31 cellular contexts compared by ENCODE assay signal in the genomic region with DNA sequence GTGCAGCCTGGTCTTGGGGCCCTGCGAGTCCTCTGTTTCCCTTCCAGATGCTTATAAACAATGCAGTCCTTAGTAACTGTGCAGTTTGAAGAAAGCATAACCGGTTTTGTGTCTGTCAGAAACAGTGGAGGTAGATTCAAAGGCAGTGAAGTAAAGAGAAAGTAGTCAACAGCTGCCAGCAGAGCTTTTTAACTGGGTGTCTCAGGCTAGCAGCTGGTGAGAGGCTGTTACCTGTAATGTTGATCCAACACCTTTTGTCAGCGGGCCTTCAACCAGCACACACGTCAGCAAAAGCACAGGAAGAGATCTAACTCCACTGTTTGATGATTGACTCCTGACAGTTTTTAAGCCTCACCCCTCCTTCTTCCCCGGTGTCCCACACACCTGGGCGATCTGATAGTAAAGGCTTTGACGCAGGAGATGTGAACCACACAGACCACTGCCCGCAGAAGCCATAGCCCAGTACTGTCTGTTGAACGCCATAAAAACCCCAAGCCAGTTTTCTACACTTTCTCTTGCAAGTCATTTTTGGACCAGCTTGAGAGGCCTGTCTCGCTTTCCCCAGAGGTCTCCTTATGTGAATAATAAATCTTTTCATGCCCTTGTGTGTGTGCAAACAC.
DNase-seq lines count a peak whose midpoint lies in the region; TF ChIP-seq lines count a peak whose summit lies in the region.
"Had no signal": no experiment of that assay in that cellular context is flagged by ENCODE, and none has a peak within 500 bp of the region (broad histone marks: within the 10 kb centered on the region; RNA-seq: fewer than 3 reads in every experiment).

No MANE protein-coding gene starts in this region.

- H2AFZ ChIP-seq in Loucy (ENCODE audit: low read length) = no peak overlapping the region
- H2AFZ ChIP-seq: GM23248 had no signal

- in situ Hi-C loops in ACHN (cut with HindIII; ENCODE audit: low pct_ligation_motif_present, low pct_unique_long_range_greater_than_20kb, low sequenced_read_pairs) = no loop called here

- no peaks in the 10 kb centered on the region for H3K79me2 ChIP-seq in Loucy (ENCODE audit: insufficient read depth, low read length)
- no peaks in the 10 kb centered on the region for H3K79me2 ChIP-seq in mesendoderm (ENCODE audit: control insufficient read depth, insufficient read depth, low read length)

- no peaks in the 10 kb centered on the region for H3K79me1 ChIP-seq in mesendoderm (ENCODE audit: low read length)

- no peaks in the 10 kb centered on the region for H3K9me3 Mint-ChIP-seq in activated CD4-positive, alpha-beta T cell treated with anti-CD3 and anti-CD28 coated beads, Interleukin-2, amount 10 ng/mL, durations not matched to agents 7 days and 5 days
- H3K9me3 Mint-ChIP-seq: activated CD4-positive, alpha-beta memory T cell treated with anti-CD3 and anti-CD28 coated beads, Interleukin-2, amount 10 ng/mL, durations not matched to agents 7 days and 5 days; dendritic cell treated with granulocyte-macrophage colony-stimulating factor and Interleukin-4, amounts not matched to agents 40 ng/mL and 50 ng/mL, for 4 days; HFFc6; natural killer cell treated with Interleukin-12 subunit alpha and Interleukin-12 subunit beta and Interleukin-15 and Interleukin-18, amount 100 ng/mL, for 72 hours; stimulated activated memory B cell treated with anti-CD40 and anti-IgM and Interleukin-4, amounts not matched to agents 10 μg/mL and 1 μg/mL and 100 μg/mL, for 72 hours had no signal

- no peak overlapping the region for H2BK5ac ChIP-seq in mesendoderm (ENCODE audit: low read length)

- CTCF ChIA-PET in activated CD4-positive, alpha-beta T cell treated with anti-CD3 and anti-CD28 coated beads, Interleukin-2, amount 10 ng/mL, durations not matched to agents 7 days and 5 days (lab: Charles Lee) = no interaction called here

- peaks cover 6% of the 10 kb centered on the region for H3K4me1 Mint-ChIP-seq in activated CD4-positive, alpha-beta T cell treated with anti-CD3 and anti-CD28 coated beads, Interleukin-2, amount 10 ng/mL, durations not matched to agents 7 days and 5 days
- H3K4me1 Mint-ChIP-seq: activated CD4-positive, alpha-beta memory T cell treated with anti-CD3 and anti-CD28 coated beads, Interleukin-2, amount 10 ng/mL, durations not matched to agents 7 days and 5 days; stimulated activated memory B cell treated with anti-CD40 and anti-IgM and Interleukin-4, amounts not matched to agents 10 μg/mL and 1 μg/mL and 100 μg/mL, for 72 hours had no signal

- no peak overlapping the region for H2BK15ac ChIP-seq in mesendoderm (replicated peaks; ENCODE audit: low read depth)

- no peaks in the 10 kb centered on the region for H3K9me3 ChIP-seq in Loucy (ENCODE audit: insufficient read depth, low read depth, low read length)
- H3K9me3 ChIP-seq: Caco-2, left ventricle myocardium inferior, vagina had no signal

- H3K4me3 Mint-ChIP-seq in activated CD4-positive, alpha-beta T cell treated with anti-CD3 and anti-CD28 coated beads, Interleukin-2, amount 10 ng/mL, durations not matched to agents 7 days and 5 days = no peak overlapping the region
- H3K4me3 Mint-ChIP-seq: activated CD4-positive, alpha-beta memory T cell treated with anti-CD3 and anti-CD28 coated beads, Interleukin-2, amount 10 ng/mL, durations not matched to agents 7 days and 5 days; dendritic cell treated with granulocyte-macrophage colony-stimulating factor and Interleukin-4, amounts not matched to agents 40 ng/mL and 50 ng/mL, for 4 days; HFFc6; natural killer cell treated with Interleukin-12 subunit alpha and Interleukin-12 subunit beta and Interleukin-15 and Interleukin-18, amount 100 ng/mL, for 72 hours; stimulated activated memory B cell treated with anti-CD40 and anti-IgM and Interleukin-4, amounts not matched to agents 10 μg/mL and 1 μg/mL and 100 μg/mL, for 72 hours; WTC11 had no signal

- no peaks in the 10 kb centered on the region for H3K36me3 ChIP-seq in Loucy (ENCODE audit: insufficient read depth, low read length)
- no peaks in the 10 kb centered on the region for H3K36me3 ChIP-seq in mesendoderm (ENCODE audit: control insufficient read depth, insufficient read depth, low read length)
- H3K36me3 ChIP-seq: BLaER1, cardiac muscle cell, left ventricle myocardium inferior, vagina had no signal

- H3K27ac ChIP-seq in VCaP (peak overlapping the region; percentile 0; the same call in 1 of the 2 replicates), mesendoderm (ENCODE audit: low read depth, low read length) (no peak overlapping the region)
- H3K27ac ChIP-seq: BLaER1, cardiac muscle cell, GM23248, left ventricle myocardium inferior, SK-N-MC, vagina had no signal

- H3K4me2 ChIP-seq in Loucy (ENCODE audit: low read depth, low read length, poor library complexity, severe bottlenecking) (peak overlapping the region; percentile 65), mesendoderm (ENCODE audit: low read length) (no peak overlapping the region)
- H3K4me2 ChIP-seq: BLaER1, smooth muscle cell had no signal

- H3K27me3 ChIP-seq in Loucy (ENCODE audit: insufficient read depth, low read length, poor library complexity, severe bottlenecking) = no peaks in the 10 kb centered on the region
- H3K27me3 ChIP-seq in mesendoderm (ENCODE audit: insufficient read depth, low read length, poor library complexity) = no peaks in the 10 kb centered on the region
- H3K27me3 ChIP-seq: BLaER1, cardiac muscle cell, vagina had no signal

- H3K27me3 Mint-ChIP-seq in activated CD4-positive, alpha-beta T cell treated with anti-CD3 and anti-CD28 coated beads, Interleukin-2, amount 10 ng/mL, durations not matched to agents 7 days and 5 days = peaks cover 1% of the 10 kb centered on the region
- H3K27me3 Mint-ChIP-seq: dendritic cell treated with granulocyte-macrophage colony-stimulating factor and Interleukin-4, amounts not matched to agents 40 ng/mL and 50 ng/mL, for 4 days; stimulated activated memory B cell treated with anti-CD40 and anti-IgM and Interleukin-4, amounts not matched to agents 10 μg/mL and 1 μg/mL and 100 μg/mL, for 72 hours had no signal

- no peak overlapping the region for H3K27ac Mint-ChIP-seq in activated CD4-positive, alpha-beta T cell treated with anti-CD3 and anti-CD28 coated beads, Interleukin-2, amount 10 ng/mL, durations not matched to agents 7 days and 5 days
- H3K27ac Mint-ChIP-seq: activated CD4-positive, alpha-beta memory T cell treated with anti-CD3 and anti-CD28 coated beads, Interleukin-2, amount 10 ng/mL, durations not matched to agents 7 days and 5 days; dendritic cell treated with granulocyte-macrophage colony-stimulating factor and Interleukin-4, amounts not matched to agents 40 ng/mL and 50 ng/mL, for 4 days; HFFc6; natural killer cell treated with Interleukin-12 subunit alpha and Interleukin-12 subunit beta and Interleukin-15 and Interleukin-18, amount 100 ng/mL, for 72 hours; stimulated activated memory B cell treated with anti-CD40 and anti-IgM and Interleukin-4, amounts not matched to agents 10 μg/mL and 1 μg/mL and 100 μg/mL, for 72 hours; WTC11 had no signal

- H2BK120ac ChIP-seq in mesendoderm (ENCODE audit: low read depth, low read length) = no peak overlapping the region

- POLR2A ChIA-PET in activated CD4-positive, alpha-beta T cell treated with anti-CD3 and anti-CD28 coated beads, Interleukin-2, amount 10 ng/mL, durations not matched to agents 7 days and 5 days (lab: Charles Lee) = no interaction called here

- no peak overlapping the region for H2AK5ac ChIP-seq in mesendoderm (ENCODE audit: low read length)

- intact Hi-C loops in posterior vena cava (cut with DNase I) = no loop called here

- no peak overlapping the region for H4K8ac ChIP-seq in mesendoderm (ENCODE audit: low read depth, low read length)

- no peak overlapping the region for H3K4ac ChIP-seq in mesendoderm (ENCODE audit: low read depth, low read length)

- 0 out of 2 replicates have a peak, but pooled peaks cover 3% of the 10 kb centered on the region for H3F3A ChIP-seq in Loucy (ENCODE audit: low read depth)

- H4K20me1 ChIP-seq in Loucy (ENCODE audit: insufficient read depth, low read length, poor library complexity, severe bottlenecking) = no peaks in the 10 kb centered on the region
- H4K20me1 ChIP-seq: BLaER1 had no signal

- peak overlapping the region; percentile 57 for H3K23ac ChIP-seq in mesendoderm (ENCODE audit: low read length)

- H3K18ac ChIP-seq in mesendoderm (ENCODE audit: low read length) = no peak overlapping the region

- H3K36me3 Mint-ChIP-seq in activated CD4-positive, alpha-beta T cell treated with anti-CD3 and anti-CD28 coated beads, Interleukin-2, amount 10 ng/mL, durations not matched to agents 7 days and 5 days (ENCODE audit: low read depth) = no peaks in the 10 kb centered on the region
- H3K36me3 Mint-ChIP-seq: natural killer cell treated with Interleukin-12 subunit alpha and Interleukin-12 subunit beta and Interleukin-15 and Interleukin-18, amount 100 ng/mL, for 72 hours; stimulated activated memory B cell treated with anti-CD40 and anti-IgM and Interleukin-4, amounts not matched to agents 10 μg/mL and 1 μg/mL and 100 μg/mL, for 72 hours had no signal

- H3K4me1 ChIP-seq in Loucy (ENCODE audit: insufficient read depth, low read length, poor library complexity, severe bottlenecking) (peaks cover 38% of the 10 kb centered on the region), mesendoderm (ENCODE audit: control insufficient read depth, low read depth, low read length) (no peaks in the 10 kb centered on the region)
- H3K4me1 ChIP-seq: BLaER1, Caco-2, left ventricle myocardium inferior, vagina had no signal

- H3K4me3 ChIP-seq in Loucy (ENCODE audit: low read length, poor library complexity, severe bottlenecking) = peak overlapping the region; percentile 55
- H3K4me3 ChIP-seq in mesendoderm (ENCODE audit: low read length) = no peak overlapping the region
- H3K4me3 ChIP-seq: BLaER1, cardiac muscle cell, GM23248, left ventricle myocardium inferior, SK-N-MC, smooth muscle cell, vagina had no signal

- H3K9me2 ChIP-seq in Loucy (replicated peaks; ENCODE audit: low read depth, low read length) = no peaks in the 10 kb centered on the region

- no CpG with 5 or more reads among the region's 10 CpGs for WGBS in mesendoderm (ENCODE audit: extremely low coverage, insufficient coverage, low lambda C conversion rate)

- TF ChIP-seq CTCF in Loucy (conservative IDR thresholded peaks at IDR 0.05; ENCODE audit: low read length) (no peak), VCaP (conservative IDR thresholded peaks at IDR 0.05) (no peak)

- H4K5ac ChIP-seq in mesendoderm (ENCODE audit: low read length) = no peak overlapping the region

- DNase-seq in activated CD4-positive, alpha-beta T cell treated with anti-CD3 and anti-CD28 coated beads for 48 hours = peak; percentile 6
- no peak for DNase-seq in activated CD4-positive, alpha-beta T cell treated with anti-CD3 and anti-CD28 coated beads, Interleukin-2, amount 10 ng/mL, durations not matched to agents 7 days and 5 days
- no peak for DNase-seq in mesendoderm
- DNase-seq in RPMI8226 = no peak
- no peak for DNase-seq in posterior vena cava (ENCODE audit: low spot score)
- no peak for DNase-seq in ACHN
- DNase-seq: activated CD4-positive, alpha-beta memory T cell treated with anti-CD3 and anti-CD28 coated beads, Interleukin-2, amount 10 ng/mL, durations not matched to agents 7 days and 5 days; activated naive CD4-positive, alpha-beta T cell treated with Interleukin-2 at 50 U/mL for 16 hours; amniotic stem cell; Caco-2; DND-41; GM23248; HFFc6; KBM-7; left ventricle myocardium inferior; midbrain; MV-4-11; NCI-H187; NCI-H524; T-helper 9 cell had no signal

- H3K9ac ChIP-seq in Loucy (ENCODE audit: low read depth, low read length, poor library complexity, severe bottlenecking) = peak overlapping the region; percentile 59
- H3K9ac ChIP-seq in mesendoderm (ENCODE audit: low read length) = no peak overlapping the region
- H3K9ac ChIP-seq: BLaER1, GM23248 had no signal

- H3K56ac ChIP-seq in mesendoderm (ENCODE audit: low read length) = no peak overlapping the region
